Comparison of ENCODE assay signal across 9 cellular contexts in genomic region chr17:7634384-7634783, GRCh38. TPM values are rescaled to one million over a fixed set of nuclear protein-coding genes. Genes with fewer than 3 reads are reported as not detected.
DNase-seq lines count a peak whose midpoint lies in the region; ATAC-seq and TF ChIP-seq lines count a peak whose summit lies in the region.
"Had no signal": no experiment of that assay in that cellular context is flagged by ENCODE, and none has a peak within 500 bp of the region (broad histone marks: within the 10 kb centered on the region; RNA-seq: fewer than 3 reads in every experiment).

No MANE protein-coding gene starts in this region.

- no peak overlapping the region for H2AK5ac ChIP-seq in mesenchymal stem cell (ENCODE audit: low read length, severe bottlenecking)

- H3K9me3 ChIP-seq in MG63 = no peaks in the 10 kb centered on the region
- H3K9me3 ChIP-seq in mesenchymal stem cell (ENCODE audit: control insufficient read depth, low read length) = no peaks in the 10 kb centered on the region
- H3K9me3 ChIP-seq: thoracic aorta had no signal

- no peak overlapping the region for H3K27ac ChIP-seq in mesenchymal stem cell (ENCODE audit: low read length, poor library complexity, severe bottlenecking)
- H3K27ac ChIP-seq: thoracic aorta had no signal

- peak overlapping the region in 1 of 2 experiments; percentile 26 for H3K4ac ChIP-seq in mesenchymal stem cell (ENCODE audit: low read depth in 1 of 2, low read length in 2 of 2)

- H2BK120ac ChIP-seq in mesenchymal stem cell (ENCODE audit: low read depth, low read length) = no peak overlapping the region

- H2BK15ac ChIP-seq in mesenchymal stem cell (ENCODE audit: low read depth, poor library complexity, severe bottlenecking) = no peak overlapping the region

- peak overlapping the region in 1 of 2 experiments; percentile 24 for H2BK12ac ChIP-seq in mesenchymal stem cell (ENCODE audit: low read length in 2 of 2)

- no peaks in the 10 kb centered on the region for H3K36me3 Mint-ChIP-seq in brain

- no peak overlapping the region for H3K18ac ChIP-seq in mesenchymal stem cell (ENCODE audit: low read depth in 1 of 2, low read length in 2 of 2)

- H4K8ac ChIP-seq in mesenchymal stem cell (ENCODE audit: low read length) = no peak overlapping the region

- H3K14ac ChIP-seq in mesenchymal stem cell (ENCODE audit: low read length in 2 of 2) = no peak overlapping the region

- 32% methylated on average over 5 of the region's 5 CpGs for WGBS in mesenchymal stem cell

- peak overlapping the region; percentile 52 to 95 (median 82) for H3K27ac Mint-ChIP-seq in brain

- no peak overlapping the region for H2BK5ac ChIP-seq in mesenchymal stem cell (ENCODE audit: low read depth, low read length, poor library complexity, severe bottlenecking)

- H3K4me3 ChIP-seq in MG63 (no peak overlapping the region), mesenchymal stem cell (ENCODE audit: insufficient read depth in 1 of 2, low read depth in 1 of 2, low read length in 2 of 2) (no peak overlapping the region)
- H3K4me3 ChIP-seq: thoracic aorta had no signal

- no peak overlapping the region for H3K4me2 ChIP-seq in mesenchymal stem cell (ENCODE audit: low read length, poor library complexity, severe bottlenecking)

- peak overlapping the region; percentile 13 for H3K9ac ChIP-seq in mesenchymal stem cell (ENCODE audit: low read length)

- H3K4me3 Mint-ChIP-seq in brain = peak overlapping the region in 1 of 5 experiments; percentile 31

- peaks cover 7% of the 10 kb centered on the region for H3K27me3 Mint-ChIP-seq in brain

- no peaks in the 10 kb centered on the region for H3K79me1 ChIP-seq in mesenchymal stem cell (replicated peaks; ENCODE audit: low read length, poor library complexity, severe bottlenecking)

- H2AFZ ChIP-seq in mesenchymal stem cell (ENCODE audit: low read depth, low read length) = no peak overlapping the region

- no peaks in the 10 kb centered on the region for H3K9me3 Mint-ChIP-seq in brain

- H3K36me3 ChIP-seq in MG63 (no peaks in the 10 kb centered on the region), mesenchymal stem cell (ENCODE audit: control insufficient read depth in 1 of 2, insufficient read depth in 2 of 2, low read depth in 1 of 2, low read length in 2 of 2) (no peaks in the 10 kb centered on the region)
- H3K36me3 ChIP-seq: thoracic aorta had no signal

- DNase-seq in ELF-1 (ENCODE audit: low read depth, low spot score) = peak; percentile 80
- peak; percentile 23 for DNase-seq in MG63
- peak; percentile 66 for DNase-seq in mesenchymal stem cell
- DNase-seq in NCI-H524 treated with DMSO at 0.1 percent for 48 hours (lab: John Stamatoyannopoulos, UW) = no peak
- no peak for DNase-seq in cerebellum (ENCODE audit: low spot score)
- DNase-seq in kidney glomerular epithelial cell (lab: John Stamatoyannopoulos, UW) = no peak

- H4K91ac ChIP-seq in mesenchymal stem cell (ENCODE audit: low read length) = no peak overlapping the region

- no peaks in the 10 kb centered on the region for H3K27me3 ChIP-seq in MG63
- H3K27me3 ChIP-seq in mesenchymal stem cell (ENCODE audit: control insufficient read depth in 1 of 2, insufficient read depth in 1 of 2, low read length in 2 of 2) = peaks cover 4 to 6% of the 10 kb centered on the region in 2 experiments

- H3K4me1 Mint-ChIP-seq in brain = peaks cover 38% of the 10 kb centered on the region

- ATAC-seq in HG02981 (IDR thresholded peaks at IDR 0.05; ENCODE audit: unreplicated experiment) = no peak

- H3K4me1 ChIP-seq in mesenchymal stem cell (ENCODE audit: control insufficient read depth, insufficient read depth, low read depth, low read length) = peaks cover 2% of the 10 kb centered on the region

- H3K23ac ChIP-seq in mesenchymal stem cell (ENCODE audit: low read length in 2 of 2) = no peak overlapping the region

- peak; percentile 64 to 71 for TF ChIP-seq CTCF in brain (conservative IDR thresholded peaks at IDR 0.05)

RNA-seq across cellular contexts. Expression of gene SHBG, which starts 4.4 kb away (rescaled TPM):
- total RNA-seq in MG63 (2014; rRNA removed; shearing (Covaris generic); ENCODE audit: low replicate concordance) = not detected in 2 replicates
- 2.3 TPM for polyA plus RNA-seq in brain (ENCODE audit: insufficient read depth, low read depth, low replicate concordance)
- polyA plus RNA-seq in mesenchymal stem cell (2013, experiment 1 of 2) = 0.58 TPM
- polyA plus RNA-seq in mesenchymal stem cell (2013, experiment 2 of 2) = 0.55 TPM
- total RNA-seq in cerebellum = 0.64 TPM
- total RNA-seq: thoracic aorta had no signal

RNA-seq across cellular contexts. Expression of gene SAT2, which starts 6.8 kb away (rescaled TPM):
- total RNA-seq in MG63 (2014; rRNA removed; shearing (Covaris generic); ENCODE audit: low replicate concordance) = 16.0 and 20.1 TPM in 2 replicates
- 79.2 TPM for polyA plus RNA-seq in brain (ENCODE audit: insufficient read depth, low read depth, low replicate concordance)
- 139 TPM for polyA plus RNA-seq in mesenchymal stem cell (2013, experiment 1 of 2)
- polyA plus RNA-seq in mesenchymal stem cell (2013, experiment 2 of 2) = 137 TPM
- total RNA-seq in cerebellum = 20.5 TPM

RNA-seq across cellular contexts. Expression of gene ATP1B2, which starts 16.3 kb away (rescaled TPM):
- not detected in 2 replicates for total RNA-seq in MG63 (2014; rRNA removed; shearing (Covaris generic); ENCODE audit: low replicate concordance)
- polyA plus RNA-seq in brain (ENCODE audit: insufficient read depth, low read depth, low replicate concordance) = 149 TPM
- 0.35 TPM for polyA plus RNA-seq in mesenchymal stem cell (2013, experiment 1 of 2)
- 0.36 TPM for polyA plus RNA-seq in mesenchymal stem cell (2013, experiment 2 of 2)
- total RNA-seq in cerebellum = 12.8 TPM

RNA-seq across cellular contexts. Expression of gene FXR2, which starts 19.7 kb away (rescaled TPM):
- 26.8 and 49.5 TPM in 2 replicates for total RNA-seq in MG63 (2014; rRNA removed; shearing (Covaris generic); ENCODE audit: low replicate concordance)
- polyA plus RNA-seq in brain (ENCODE audit: insufficient read depth, low read depth, low replicate concordance) = 127 TPM
- polyA plus RNA-seq in mesenchymal stem cell (2013, experiment 1 of 2) = 32.3 TPM
- polyA plus RNA-seq in mesenchymal stem cell (2013, experiment 2 of 2) = 32.1 TPM
- total RNA-seq in cerebellum = 30.0 TPM

RNA-seq across cellular contexts. Expression of gene SOX15, which starts 44.5 kb away (rescaled TPM):
- total RNA-seq in MG63 (2014; rRNA removed; shearing (Covaris generic); ENCODE audit: low replicate concordance) = 0.23 TPM in 1 of 2 replicates, not detected in the other
- polyA plus RNA-seq in brain (ENCODE audit: insufficient read depth, low read depth, low replicate concordance) = 5.3 TPM
- polyA plus RNA-seq in mesenchymal stem cell (2013, experiment 1 of 2) = 0.98 TPM
- 1.0 TPM for polyA plus RNA-seq in mesenchymal stem cell (2013, experiment 2 of 2)
- 1.5 TPM for total RNA-seq in cerebellum

Comparison
In these comparisons a context has a peak if more than half of its experiments do, and no peak if none do; other contexts are left out.
1. DNase-seq: peak in ELF-1 (single experiment), MG63 (single experiment) and mesenchymal stem cell (single experiment); none in NCI-H524 treated with DMSO at 0.1 percent for 48 hours (single experiment), cerebellum (single experiment) and kidney glomerular epithelial cell (single experiment).
2. RNA of gene ATP1B2, which starts 16.3 kb away (total RNA-seq): 12.8 TPM in cerebellum (single experiment); not detected in MG63; every median in the first group is over 10 times any median in the second.